27 cellular contexts compared by ENCODE assay signal in genomic region chr3:146104068-146104467, GRCh38. TPM values are rescaled to one million over a fixed set of nuclear protein-coding genes. Genes with fewer than 3 reads are reported as not detected.
"Had no signal": no experiment of that assay in that cellular context is flagged by ENCODE, and none has a peak within 500 bp of the region (broad histone marks: within the 10 kb centered on the region; RNA-seq: fewer than 3 reads in every experiment).

No MANE protein-coding gene starts in this region.

- H3K27me3 Mint-ChIP-seq: naive thymus-derived CD8-positive, alpha-beta T cell; natural killer cell treated with Interleukin-12 subunit alpha and Interleukin-12 subunit beta and Interleukin-15 and Interleukin-18, amount 100 ng/mL, for 72 hours; stimulated activated naive B cell treated with anti-CD40 and anti-IgM and Interleukin-4, amounts not matched to agents 10 μg/mL and 1 μg/mL and 100 μg/mL, for 72 hours; stimulated activated naive CD8-positive, alpha-beta T cell treated with anti-CD3 and anti-CD28 coated beads, Interleukin-15, Interleukin-2, amounts not matched to agents 100 ng/mL and 50 ng/mL, for 24 hours; type B pancreatic cell had no signal

- H3K27ac ChIP-seq: neutrophil, pancreas, prostate gland, right atrium auricular region, right lobe of liver, sigmoid colon, stomach, tibial artery, transverse colon, upper lobe of right lung, uterus had no signal

- H3K4me1 Mint-ChIP-seq: naive thymus-derived CD8-positive, alpha-beta T cell; nephron progenitor cell; neural crest cell; stimulated activated effector memory CD8-positive, alpha-beta T cell treated with anti-CD3 and anti-CD28 coated beads, Interleukin-12 subunit alpha, Interleukin-12 subunit beta, amount 100 ng/mL, for 72 hours; stimulated activated naive B cell treated with anti-CD40 and anti-IgM and Interleukin-4, amounts not matched to agents 10 μg/mL and 1 μg/mL and 100 μg/mL, for 72 hours had no signal

- H3K36me3 ChIP-seq: neutrophil, pancreas, prostate gland, upper lobe of right lung, uterus had no signal

- H3K9me3 ChIP-seq: neutrophil, pancreas, prostate gland, right atrium auricular region, right lobe of liver, sigmoid colon, stomach, tibial artery, transverse colon, upper lobe of right lung, uterus had no signal

- H3K4me3 Mint-ChIP-seq: naive thymus-derived CD8-positive, alpha-beta T cell; natural killer cell treated with Interleukin-12 subunit alpha and Interleukin-12 subunit beta and Interleukin-15 and Interleukin-18, amount 100 ng/mL, for 72 hours; nephron progenitor cell; neural crest cell; stimulated activated effector memory CD8-positive, alpha-beta T cell treated with anti-CD3 and anti-CD28 coated beads, Interleukin-12 subunit alpha, Interleukin-12 subunit beta, amount 100 ng/mL, for 72 hours; stimulated activated naive B cell treated with anti-CD40 and anti-IgM and Interleukin-4, amounts not matched to agents 10 μg/mL and 1 μg/mL and 100 μg/mL, for 72 hours; stimulated activated naive CD8-positive, alpha-beta T cell treated with anti-CD3 and anti-CD28 coated beads, Interleukin-15, Interleukin-2, amounts not matched to agents 100 ng/mL and 50 ng/mL, for 24 hours; type B pancreatic cell had no signal

- DNase-seq: naive thymus-derived CD8-positive, alpha-beta T cell; nephron progenitor cell; nucleus accumbens; pancreas; retina; right lobe of liver; sigmoid colon; small intestine; stimulated activated CD4-positive, alpha-beta T cell treated with anti-CD3 and anti-CD28 coated beads, Interleukin-15, amount 100 ng/mL, for 24 hours; stimulated activated CD4-positive, alpha-beta T cell treated with anti-CD3 and anti-CD28 coated beads, Interleukin-2, amount 100 ng/mL, for 24 hours; stimulated activated CD4-positive, alpha-beta T cell treated with anti-CD3 and anti-CD28 coated beads, Interleukin-2, amount 100 ng/mL, for 48 hours; stimulated activated CD4-positive, alpha-beta T cell treated with anti-CD3 and anti-CD28 coated beads, Interleukin-4, amount 100 ng/mL, for 24 hours; stimulated activated naive B cell treated with anti-CD40 and anti-IgM and Interleukin-4, amounts not matched to agents 10 μg/mL and 1 μg/mL and 100 μg/mL, for 72 hours; stimulated activated naive CD4-positive, alpha-beta T cell treated with Interleukin-2 at 50 U/mL for 16 hours; stomach; tibial artery; transverse colon; upper lobe of right lung; uterus had no signal

- H3K4me3 ChIP-seq: pancreas, prostate gland, right atrium auricular region, right lobe of liver, sigmoid colon, stomach, tibial artery, transverse colon, upper lobe of right lung, uterus had no signal

- H3K9me3 Mint-ChIP-seq: nephron progenitor cell; neural crest cell; stimulated activated naive CD8-positive, alpha-beta T cell treated with anti-CD3 and anti-CD28 coated beads, Interleukin-15, Interleukin-2, amounts not matched to agents 100 ng/mL and 50 ng/mL, for 24 hours; type B pancreatic cell had no signal

- H3K27me3 ChIP-seq: neutrophil, pancreas, right atrium auricular region, right lobe of liver, sigmoid colon, stomach, tibial artery, transverse colon, upper lobe of right lung, uterus had no signal

- H3K4me1 ChIP-seq: pancreas, prostate gland, sigmoid colon, transverse colon, upper lobe of right lung, uterus had no signal

- ATAC-seq: naive thymus-derived CD8-positive, alpha-beta T cell; natural killer cell treated with Interleukin-12 subunit alpha and Interleukin-12 subunit beta and Interleukin-15 and Interleukin-18, amount 100 ng/mL, for 72 hours; pancreas; right lobe of liver; stimulated activated effector memory CD8-positive, alpha-beta T cell treated with anti-CD3 and anti-CD28 coated beads, Interleukin-12 subunit alpha, Interleukin-12 subunit beta, amount 100 ng/mL, for 72 hours; stimulated activated naive B cell treated with anti-CD40 and anti-IgM and Interleukin-4, amounts not matched to agents 10 μg/mL and 1 μg/mL and 100 μg/mL, for 72 hours; upper lobe of right lung had no signal

- H3K36me3 Mint-ChIP-seq: naive thymus-derived CD8-positive, alpha-beta T cell; natural killer cell treated with Interleukin-12 subunit alpha and Interleukin-12 subunit beta and Interleukin-15 and Interleukin-18, amount 100 ng/mL, for 72 hours; stimulated activated effector memory CD8-positive, alpha-beta T cell treated with anti-CD3 and anti-CD28 coated beads, Interleukin-12 subunit alpha, Interleukin-12 subunit beta, amount 100 ng/mL, for 72 hours; stimulated activated naive B cell treated with anti-CD40 and anti-IgM and Interleukin-4, amounts not matched to agents 10 μg/mL and 1 μg/mL and 100 μg/mL, for 72 hours had no signal

- H3K27ac Mint-ChIP-seq: naive thymus-derived CD8-positive, alpha-beta T cell; natural killer cell treated with Interleukin-12 subunit alpha and Interleukin-12 subunit beta and Interleukin-15 and Interleukin-18, amount 100 ng/mL, for 72 hours; nephron progenitor cell; stimulated activated effector memory CD8-positive, alpha-beta T cell treated with anti-CD3 and anti-CD28 coated beads, Interleukin-12 subunit alpha, Interleukin-12 subunit beta, amount 100 ng/mL, for 72 hours; stimulated activated naive B cell treated with anti-CD40 and anti-IgM and Interleukin-4, amounts not matched to agents 10 μg/mL and 1 μg/mL and 100 μg/mL, for 72 hours; stimulated activated naive CD8-positive, alpha-beta T cell treated with anti-CD3 and anti-CD28 coated beads, Interleukin-15, Interleukin-2, amounts not matched to agents 100 ng/mL and 50 ng/mL, for 24 hours; type B pancreatic cell had no signal

- FAIRE-seq: pancreas had no signal

RNA-seq across cellular contexts. Expression of gene PLOD2, which starts 56.9 kb away (rescaled TPM):
- total RNA-seq: naive thymus-derived CD8-positive, alpha-beta T cell had no signal
- polyA plus RNA-seq: naive thymus-derived CD8-positive, alpha-beta T cell had no signal
